In the genomic region with DNA sequence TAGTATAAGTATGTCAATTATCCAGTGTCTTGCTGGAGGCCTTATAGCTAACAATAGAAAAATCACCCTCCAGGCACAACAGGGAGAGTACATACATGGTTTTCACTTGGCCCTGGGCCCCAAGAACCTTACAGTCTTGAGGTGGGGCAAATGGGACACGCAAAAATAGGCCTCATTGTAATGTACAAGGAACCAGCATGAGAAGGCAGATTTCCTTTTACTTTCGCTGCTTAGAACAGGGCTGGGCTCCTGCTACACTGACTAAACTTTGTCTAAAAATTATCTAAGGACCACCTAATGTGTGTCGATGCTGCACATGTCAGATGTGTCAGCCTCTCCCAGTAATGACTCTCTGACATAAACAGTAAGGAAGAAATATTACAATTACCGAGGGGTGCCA, we compare ENCODE assay signal across 14 cellular contexts.
"Had no signal": no experiment of that assay in that cellular context is flagged by ENCODE, and none has a peak within 500 bp of the region (broad histone marks: within the 10 kb centered on the region; RNA-seq: fewer than 3 reads in every experiment).

No MANE protein-coding gene starts in this region.

- H3K27me3 ChIP-seq: right lobe of liver, suprapubic skin had no signal

- H3K27ac ChIP-seq: coronary artery, psoas muscle, right lobe of liver, suprapubic skin had no signal

- ATAC-seq: left lobe of liver; psoas muscle; right lobe of liver; stimulated activated naive CD8-positive, alpha-beta T cell treated with anti-CD3 and anti-CD28 coated beads, Interleukin-15, Interleukin-2, amounts not matched to agents 100 U/mL and 50 U/mL, for 24 hours; T-helper 17 cell had no signal

- H3K36me3 ChIP-seq: right lobe of liver, suprapubic skin had no signal

- H3K4me1 ChIP-seq: psoas muscle, suprapubic skin had no signal

- DNase-seq: activated CD4-positive, alpha-beta T cell treated with anti-CD3 and anti-CD28 coated beads, Interleukin-2, amount 10 ng/mL, durations not matched to agents 7 days and 5 days; activated CD4-positive, CD25-positive, alpha-beta regulatory T cell; activated CD8-positive, alpha-beta memory T cell treated with anti-CD3 and anti-CD28 coated beads for 24 hours; amygdala; effector CD8-positive, alpha-beta T cell; psoas muscle; right lobe of liver; SHP77 treated with DMSO at 0.1 percent for 48 hours; stimulated activated CD4-positive, alpha-beta T cell treated with anti-CD3 and anti-CD28 coated beads, Interleukin-12 subunit alpha, Interleukin-12 subunit beta, amount 100 ng/mL, for 4 hours; stimulated activated naive CD8-positive, alpha-beta T cell treated with anti-CD3 and anti-CD28 coated beads, Interleukin-15, Interleukin-2, amounts not matched to agents 100 U/mL and 50 U/mL, for 24 hours; T-helper 17 cell had no signal

- H3K9me3 ChIP-seq: psoas muscle, right lobe of liver, suprapubic skin had no signal

- H3K4me3 ChIP-seq: coronary artery, psoas muscle, right lobe of liver, suprapubic skin had no signal
